1 cellular context compared by ENCODE assay signal in the genomic region with DNA sequence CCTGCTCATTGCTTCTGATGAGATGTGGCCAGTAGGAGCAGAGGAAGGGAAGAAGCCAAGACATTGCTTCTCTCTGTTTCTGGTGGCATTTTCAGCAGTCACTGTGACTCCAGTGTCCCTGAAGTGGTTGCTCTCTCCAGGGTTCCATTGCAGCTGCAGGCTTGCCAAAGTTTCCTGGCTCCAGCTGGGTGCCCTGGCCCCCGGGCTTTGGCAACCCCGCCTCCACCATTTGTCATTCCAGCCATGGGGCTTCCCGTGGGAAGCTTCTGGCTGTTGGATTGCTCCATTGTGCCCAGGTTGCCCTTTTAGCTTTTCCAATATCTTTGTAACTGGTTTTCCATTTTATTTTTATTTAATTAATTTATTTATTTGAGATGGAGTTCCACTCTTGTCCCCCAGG.
TF ChIP-seq lines count a peak whose summit lies in the region.

No MANE protein-coding gene starts in this region.

TF ChIP-seq in IMR-90, 13 proteins besides CTCF, POLR2A, EP300 and RAD21 (continued from another document):
- TF ChIP-seq MAFK (IDR thresholded peaks at IDR 0.05; ENCODE audit: low read depth, low read length) (no peak), BHLHE40 (IDR thresholded peaks at IDR 0.05; ENCODE audit: low read depth, low read length) (no peak), RFX5 (IDR thresholded peaks at IDR 0.05; ENCODE audit: low read depth, low read length) (no peak), RCOR1 (IDR thresholded peaks at IDR 0.05; ENCODE audit: insufficient replicate concordance, low read length) (no peak), NFE2L2 (IDR thresholded peaks at IDR 0.05; ENCODE audit: low read depth, low read length) (no peak)
